8 cellular contexts compared by ENCODE assay signal in genomic region chr20:38730167-38730988, GRCh38. TPM values are rescaled to one million over a fixed set of nuclear protein-coding genes. Genes with fewer than 3 reads are reported as not detected.
A peak's percentile ranks its signal among the peaks of the same experiment; 100 is the strongest.
DNase-seq lines count a peak whose midpoint lies in the region; ATAC-seq and TF ChIP-seq lines count a peak whose summit lies in the region.

No MANE protein-coding gene starts in this region.

- TF ChIP-seq CTCF in OCI-LY1 (IDR thresholded peaks at IDR 0.05; ENCODE audit: low read length) = no peak

- H3K4ac ChIP-seq in trophoblast cell (ENCODE audit: low read depth, low read length) = no peak overlapping the region

- H3K36me3 ChIP-seq in OCI-LY1 (ENCODE audit: insufficient read depth, low read length) = no peaks in the 10 kb centered on the region
- no peaks in the 10 kb centered on the region for H3K36me3 ChIP-seq in effector memory CD4-positive, alpha-beta T cell (ENCODE audit: control insufficient read depth, insufficient read depth, low read length)
- no peaks in the 10 kb centered on the region for H3K36me3 ChIP-seq in trophoblast cell (ENCODE audit: control insufficient read depth in 1 of 2, insufficient read depth in 2 of 2, low read length in 2 of 2)

- H3F3A ChIP-seq in OCI-LY1 (ENCODE audit: insufficient read depth, low read length) = no peaks in the 10 kb centered on the region

- DNase-seq in NCI-H1105 treated with DMSO at 0.1 percent for 48 hours (lab: John Stamatoyannopoulos, UW) (peak; percentile 26), NCI-H1105 (lab: John Stamatoyannopoulos, UW) (no peak), trophoblast cell (no peak), Kasumi-1 (lab: John Stamatoyannopoulos, UW) (no peak), GM19238 (ENCODE audit: insufficient read length, low spot score) (no peak)
- DNase-seq in effector memory CD4-positive, alpha-beta T cell = no peak

- no peak overlapping the region for H4K8ac ChIP-seq in trophoblast cell (ENCODE audit: low read depth, low read length)

- no peak overlapping the region for H3K27ac ChIP-seq in OCI-LY1 (ENCODE audit: low read depth, low read length, poor library complexity, severe bottlenecking)
- H3K27ac ChIP-seq in effector memory CD4-positive, alpha-beta T cell (ENCODE audit: insufficient read depth, low read length, poor library complexity, severe bottlenecking) = no peak overlapping the region
- no peak overlapping the region for H3K27ac ChIP-seq in trophoblast cell (ENCODE audit: low read depth, low read length)

- H2BK12ac ChIP-seq in trophoblast cell (ENCODE audit: low read length) = no peak overlapping the region

- no peaks in the 10 kb centered on the region for H3K9me2 ChIP-seq in OCI-LY1 (ENCODE audit: low read depth, low read length)

- H4K12ac ChIP-seq in trophoblast cell (ENCODE audit: low read depth, low read length) = no peak overlapping the region

- no peak overlapping the region for H3K18ac ChIP-seq in trophoblast cell (ENCODE audit: low read length)

- no peak overlapping the region for H4K91ac ChIP-seq in trophoblast cell (ENCODE audit: low read depth, low read length)

- no peak overlapping the region for H2BK5ac ChIP-seq in trophoblast cell (ENCODE audit: low read depth, low read length, poor library complexity)

- no peak for ATAC-seq in HG03159 (IDR thresholded peaks at IDR 0.05; ENCODE audit: unreplicated experiment)

- no peaks in the 10 kb centered on the region for H3K79me2 ChIP-seq in OCI-LY1 (ENCODE audit: insufficient read depth, low read length)
- no peaks in the 10 kb centered on the region for H3K79me2 ChIP-seq in trophoblast cell (ENCODE audit: control insufficient read depth, insufficient read depth, low read length, poor library complexity)

- no CpG with 5 or more reads among the region's 41 CpGs for WGBS in trophoblast cell (ENCODE audit: extremely low coverage, insufficient coverage, insufficient read length)

- peak overlapping the region; percentile 71 for H3K4me3 ChIP-seq in OCI-LY1 (ENCODE audit: low read depth, low read length, poor library complexity, severe bottlenecking)
- H3K4me3 ChIP-seq in effector memory CD4-positive, alpha-beta T cell (ENCODE audit: insufficient read depth, low read depth, low read length, poor library complexity, severe bottlenecking) = peak overlapping the region; percentile 47
- no peak overlapping the region for H3K4me3 ChIP-seq in trophoblast cell (ENCODE audit: low read depth, low read length)

- no peak overlapping the region for H2AFZ ChIP-seq in OCI-LY1 (ENCODE audit: low read length)
- H2AFZ ChIP-seq in trophoblast cell (ENCODE audit: insufficient read depth, low read length, poor library complexity) = no peak overlapping the region

- H3K14ac ChIP-seq in trophoblast cell (ENCODE audit: low read length) = no peak overlapping the region

- H2BK120ac ChIP-seq in trophoblast cell (ENCODE audit: insufficient read depth, low read length, poor library complexity) = no peak overlapping the region

- H3K4me1 ChIP-seq in OCI-LY1 (ENCODE audit: insufficient read depth, low read length, severe bottlenecking) (peaks cover 9% of the 10 kb centered on the region), trophoblast cell (ENCODE audit: control insufficient read depth in 1 of 2, insufficient read depth in 2 of 2, low read length in 2 of 2) (peaks cover 5 to 8% of the 10 kb centered on the region in 2 experiments)
- peaks cover 44% of the 10 kb centered on the region for H3K4me1 ChIP-seq in effector memory CD4-positive, alpha-beta T cell (ENCODE audit: control insufficient read depth, insufficient read depth, low read length, poor library complexity, severe bottlenecking)

- no peak overlapping the region for H2AK5ac ChIP-seq in trophoblast cell (ENCODE audit: low read length)

- no peaks in the 10 kb centered on the region for H4K20me1 ChIP-seq in OCI-LY1 (ENCODE audit: insufficient read depth, low read length)

- peaks cover 1% of the 10 kb centered on the region; the same call in 1 of the 2 replicates for H3K27me3 ChIP-seq in OCI-LY1 (ENCODE audit: insufficient read depth, low read length)
- peaks cover 68% of the 10 kb centered on the region for H3K27me3 ChIP-seq in effector memory CD4-positive, alpha-beta T cell (replicated peaks; ENCODE audit: control insufficient read depth, insufficient read depth, low read length, poor library complexity, severe bottlenecking)
- H3K27me3 ChIP-seq in trophoblast cell (ENCODE audit: insufficient read depth, low read length) = peaks cover 56% of the 10 kb centered on the region

- H3K79me1 ChIP-seq in trophoblast cell (ENCODE audit: low read length) = no peaks in the 10 kb centered on the region

- H3K4me2 ChIP-seq in OCI-LY1 (ENCODE audit: low read length) (peak overlapping the region; percentile 100), trophoblast cell (ENCODE audit: low read length) (peak overlapping the region; percentile 71)

- H3K9me3 ChIP-seq in OCI-LY1 (ENCODE audit: low read length) (no peaks in the 10 kb centered on the region), trophoblast cell (ENCODE audit: insufficient read depth, low read depth, low read length) (peaks cover 22% of the 10 kb centered on the region)
- no peaks in the 10 kb centered on the region for H3K9me3 ChIP-seq in effector memory CD4-positive, alpha-beta T cell (ENCODE audit: control insufficient read depth, low read length)

- no peak overlapping the region; the same call in 1 of the 2 replicates for H3K9ac ChIP-seq in OCI-LY1 (ENCODE audit: low read length)
- no peak overlapping the region for H3K9ac ChIP-seq in trophoblast cell (ENCODE audit: low read length)

- no peak overlapping the region for H3K23ac ChIP-seq in trophoblast cell (ENCODE audit: low read length)

RNA-seq across cellular contexts. Expression of gene SLC32A1, which starts 6.1 kb away (rescaled TPM):
- not detected in 2 replicates for polyA plus RNA-seq in trophoblast cell (2013)

RNA-seq across cellular contexts. Expression of gene ACTR5, which starts 17.9 kb away (rescaled TPM):
- 4.7 and 4.8 TPM in 2 replicates for polyA plus RNA-seq in trophoblast cell (2013)
